In the genomic region with DNA sequence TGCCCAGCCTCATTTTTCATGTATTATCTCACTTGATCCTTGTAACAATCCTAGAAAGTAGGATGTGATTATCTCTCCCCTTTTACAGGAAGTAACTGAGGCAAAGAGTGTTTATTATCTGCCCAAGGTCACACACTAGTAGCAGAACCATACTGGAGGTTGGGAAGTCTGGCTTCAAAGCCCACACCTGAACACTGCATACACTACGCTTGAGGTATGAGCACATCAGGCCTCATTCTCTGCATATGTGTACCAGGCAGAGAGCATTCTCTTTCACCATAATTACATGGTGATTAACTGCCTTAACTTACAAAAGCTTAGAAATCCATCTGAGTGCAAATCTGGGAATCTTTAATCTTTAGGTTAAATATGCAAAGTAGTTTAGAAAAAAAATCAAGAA, we compare ENCODE assay signal across 28 cellular contexts.
"Had no signal": no experiment of that assay in that cellular context is flagged by ENCODE, and none has a peak within 500 bp of the region (broad histone marks: within the 10 kb centered on the region; RNA-seq: fewer than 3 reads in every experiment).

No MANE protein-coding gene starts in this region.

- H3K4me3 ChIP-seq: cardiac muscle cell, esophagus muscularis mucosa, heart right ventricle, left lung, lower lobe of right lung, ovary, prostate gland, skin epidermis, thoracic aorta, upper lobe of right lung had no signal

- ATAC-seq: activated naive CD4-positive, alpha-beta T cell treated with anti-CD3 and anti-CD28 coated beads, Interleukin-2, amount 50 U/mL, for 72 hours; activated T-cell treated with anti-CD3 and anti-CD28 coated beads, Interleukin-2, amount 50 U/mL, for 72 hours; effector memory CD8-positive, alpha-beta T cell; heart right ventricle; lower lobe of right lung; naive thymus-derived CD4-positive, alpha-beta T cell; sciatic nerve; T-helper 17 cell; upper lobe of right lung had no signal

- H3K36me3 ChIP-seq: cardiac muscle cell, esophagus muscularis mucosa, heart right ventricle, left lung, lower lobe of right lung, ovary, prostate gland, thoracic aorta, upper lobe of right lung had no signal

- H3K27ac ChIP-seq: cardiac muscle cell, esophagus muscularis mucosa, heart right ventricle, left lung, lower lobe of right lung, ovary, prostate gland, skin epidermis, thoracic aorta, upper lobe of right lung had no signal

- H3K27me3 ChIP-seq: cardiac muscle cell, esophagus muscularis mucosa, heart right ventricle, left lung, ovary, upper lobe of right lung had no signal

- DNase-seq: activated CD4-positive, alpha-beta T cell treated with anti-CD3 and anti-CD28 coated beads for 4 hours; activated CD4-positive, alpha-beta T cell treated with anti-CD3 and anti-CD28 coated beads, Interleukin-2, amount 50 U/mL, for 4 hours; activated naive CD4-positive, alpha-beta T cell; activated T-cell treated with anti-CD3 and anti-CD28 coated beads for 4 hours; activated T-cell treated with anti-CD3 and anti-CD28 coated beads, Interleukin-2, amount 50 U/mL, for 72 hours; anterior cingulate cortex; cortex of kidney; effector memory CD8-positive, alpha-beta T cell; foreskin melanocyte; heart right ventricle; kidney glomerular epithelial cell; left lung; lower lobe of right lung; naive thymus-derived CD4-positive, alpha-beta T cell; ovary; retina; stimulated activated CD4-positive, alpha-beta T cell treated with anti-CD3 and anti-CD28 coated beads, Interleukin-12 subunit alpha, Interleukin-12 subunit beta, amount 100 ng/mL, for 4 hours; stimulated activated CD4-positive, alpha-beta T cell treated with anti-CD3 and anti-CD28 coated beads, Interleukin-4, amount 100 ng/mL, for 1 hour; T-helper 17 cell; T1000; upper lobe of right lung had no signal

- H3K9me3 ChIP-seq: esophagus muscularis mucosa, heart right ventricle, left lung, lower lobe of right lung, ovary, prostate gland, thoracic aorta, upper lobe of right lung had no signal

- H3K4me1 ChIP-seq: left lung, lower lobe of right lung, prostate gland, upper lobe of right lung had no signal
